Comparison of ENCODE assay signal across 19 cellular contexts in genomic region chr16:29940656-29941055, GRCh38. TPM values are rescaled to one million over a fixed set of nuclear protein-coding genes. Genes with fewer than 3 reads are reported as not detected.
DNase-seq lines count a peak whose midpoint lies in the region; ATAC-seq lines count a peak whose summit lies in the region.
"Had no signal": no experiment of that assay in that cellular context is flagged by ENCODE, and none has a peak within 500 bp of the region (broad histone marks: within the 10 kb centered on the region; RNA-seq: fewer than 3 reads in every experiment).

No MANE protein-coding gene starts in this region.

- CTCF ChIA-PET in CD8-positive, alpha-beta memory T cell (lab: Charles Lee) = no interaction called here

- H3K27ac Mint-ChIP-seq in CD8-positive, alpha-beta memory T cell = no peak overlapping the region

- H3K36me3 ChIP-seq in CD8-positive, alpha-beta memory T cell (ENCODE audit: insufficient read depth, low read length) = no peaks in the 10 kb centered on the region
- H3K36me3 ChIP-seq: HAP-1 had no signal

- peak; percentile 28 for DNase-seq in DMS79 treated with DMSO at 0.1 percent for 48 hours (lab: John Stamatoyannopoulos, UW)
- peak; percentile 63 for DNase-seq in NCI-H69 (lab: John Stamatoyannopoulos, UW)
- DNase-seq in caudate nucleus (lab: John Stamatoyannopoulos, UW) = peak in 3 of 61 donors; percentile 2 to 33 (median 2)
- peak; percentile 21 for DNase-seq in midbrain (lab: John Stamatoyannopoulos, UW)
- no peak for DNase-seq in NCI-H2029 treated with DMSO at 0.1 percent for 48 hours (lab: John Stamatoyannopoulos, UW)
- no peak for DNase-seq in CD8-positive, alpha-beta memory T cell
- DNase-seq: Caco-2, DMS153, KG1, MM.1S, NCI-H1092 treated with DMSO at 0.1 percent for 48 hours, NCI-H187, NCI-H2171 treated with DMSO at 0.1 percent for 48 hours, NCI-H774, T-cell had no signal

- no peaks in the 10 kb centered on the region for H3K36me3 Mint-ChIP-seq in CD8-positive, alpha-beta memory T cell
- H3K36me3 Mint-ChIP-seq: T-cell had no signal

- POLR2A ChIA-PET in CD8-positive, alpha-beta memory T cell (lab: Charles Lee) = no interaction called here

- H3K4me3 ChIP-seq in CD8-positive, alpha-beta memory T cell (ENCODE audit: low read length) = no peak overlapping the region
- H3K4me3 ChIP-seq: HAP-1 had no signal

- H3K4me1 Mint-ChIP-seq in CD8-positive, alpha-beta memory T cell = no peaks in the 10 kb centered on the region

- H3K27me3 ChIP-seq in CD8-positive, alpha-beta memory T cell (ENCODE audit: insufficient read depth, low read length, poor library complexity, severe bottlenecking) = no peaks in the 10 kb centered on the region

- peaks cover 9 to 12% of the 10 kb centered on the region in 2 donors for H3K27me3 Mint-ChIP-seq in CD8-positive, alpha-beta memory T cell

- no peaks in the 10 kb centered on the region for H3K9me3 Mint-ChIP-seq in CD8-positive, alpha-beta memory T cell
- H3K9me3 Mint-ChIP-seq: T-cell had no signal

- peak overlapping the region; percentile 3 for H3K27ac ChIP-seq in caudate nucleus (ENCODE audit: low read depth, low read length)
- H3K27ac ChIP-seq in CD8-positive, alpha-beta memory T cell (ENCODE audit: low read depth, low read length) = no peak overlapping the region

- ATAC-seq in HG03095 (IDR thresholded peaks at IDR 0.05; ENCODE audit: unreplicated experiment) = no peak
- no peak for ATAC-seq in GM19351 (IDR thresholded peaks at IDR 0.05; ENCODE audit: unreplicated experiment)
- ATAC-seq: Right ventricle myocardium inferior, T-cell had no signal

- H3K4me1 ChIP-seq in CD8-positive, alpha-beta memory T cell (ENCODE audit: insufficient read depth, low read length) = no peaks in the 10 kb centered on the region

- H3K4me3 Mint-ChIP-seq in CD8-positive, alpha-beta memory T cell = no peak overlapping the region
- H3K4me3 Mint-ChIP-seq: T-cell had no signal

- H3K9me3 ChIP-seq in CD8-positive, alpha-beta memory T cell (ENCODE audit: low read length) = no peaks in the 10 kb centered on the region
- H3K9me3 ChIP-seq: HAP-1 had no signal

RNA-seq across cellular contexts. Expression of gene KCTD13, which starts 14.6 kb away (rescaled TPM):
- 10 to 100 TPM; 35.7 to 37.1 TPM for total RNA-seq in CD8-positive, alpha-beta memory T cell
- polyA plus RNA-seq in CD8-positive, alpha-beta memory T cell = 15.9 TPM

RNA-seq across cellular contexts. Expression of gene TMEM219, which starts 21.2 kb away (rescaled TPM):
- total RNA-seq in CD8-positive, alpha-beta memory T cell = 10 to 100 TPM; 36.8 to 43.4 TPM
- 168 TPM for polyA plus RNA-seq in CD8-positive, alpha-beta memory T cell

RNA-seq across cellular contexts. Expression of gene TAOK2, which starts 33.0 kb away (rescaled TPM):
- 10 to 100 TPM; 41.8 to 44.3 TPM for total RNA-seq in CD8-positive, alpha-beta memory T cell
- 7.1 TPM for polyA plus RNA-seq in CD8-positive, alpha-beta memory T cell

RNA-seq across cellular contexts. Expression of gene ASPHD1, which starts 40.4 kb away (rescaled TPM):
- total RNA-seq in CD8-positive, alpha-beta memory T cell = 1 to 10 TPM; 1.2 to 1.7 TPM
- polyA plus RNA-seq in CD8-positive, alpha-beta memory T cell = not detected
- total RNA-seq: T-cell had no signal

RNA-seq across cellular contexts. Expression of gene SEZ6L2, which starts 41.3 kb away (rescaled TPM):
- under 1 TPM; 0.07 to 0.15 TPM for total RNA-seq in CD8-positive, alpha-beta memory T cell
- not detected for polyA plus RNA-seq in CD8-positive, alpha-beta memory T cell

Comparison
In these comparisons a context has a peak if more than half of its experiments do, and no peak if none do; other contexts are left out.
1. DNase-seq: peak in DMS79 treated with DMSO at 0.1 percent for 48 hours (single experiment), NCI-H69 (single experiment) and midbrain (single experiment); none in NCI-H2029 treated with DMSO at 0.1 percent for 48 hours (single experiment) and CD8-positive, alpha-beta memory T cell (0 of 5).